ENCODE assay signal across 1 cellular context in genomic region chrX:44872817-44873414, GRCh38.
TF ChIP-seq lines count a peak whose summit lies in the region.

KDM6A (plus strand) TSS chrX:44873188; CDS start chrX:44873552, 364 bp downstream.

TF ChIP-seq in SK-N-SH, 30 proteins besides CTCF, POLR2A, EP300 and RAD21 (continued from another document):
- no peak for TF ChIP-seq REST (IDR thresholded peaks at IDR 0.05; ENCODE audit: low read depth, low read length)
- no peak for TF ChIP-seq EZH2phosphoT487 (IDR thresholded peaks at IDR 0.05; ENCODE audit: borderline replicate concordance, low read depth)
- no peak; the same call in 1 of the 2 replicates for TF ChIP-seq FOSL2 (IDR thresholded peaks at IDR 0.05; ENCODE audit: borderline replicate concordance, low read depth)
- peak; percentile 47; the same call in 1 of the 2 replicates for TF ChIP-seq RFX5 (IDR thresholded peaks at IDR 0.05; ENCODE audit: low read length)
- no peak for TF ChIP-seq JUND (IDR thresholded peaks at IDR 0.05)
- no peak for TF ChIP-seq NFIC (IDR thresholded peaks at IDR 0.05; ENCODE audit: borderline replicate concordance)
- TF ChIP-seq GATA2 (CRISPR knock-in tag; IDR thresholded peaks at IDR 0.05): no peak
- peak; percentile 76 for TF ChIP-seq GABPA (IDR thresholded peaks at IDR 0.05; ENCODE audit: low read depth)
- TF ChIP-seq, protein P1, sequence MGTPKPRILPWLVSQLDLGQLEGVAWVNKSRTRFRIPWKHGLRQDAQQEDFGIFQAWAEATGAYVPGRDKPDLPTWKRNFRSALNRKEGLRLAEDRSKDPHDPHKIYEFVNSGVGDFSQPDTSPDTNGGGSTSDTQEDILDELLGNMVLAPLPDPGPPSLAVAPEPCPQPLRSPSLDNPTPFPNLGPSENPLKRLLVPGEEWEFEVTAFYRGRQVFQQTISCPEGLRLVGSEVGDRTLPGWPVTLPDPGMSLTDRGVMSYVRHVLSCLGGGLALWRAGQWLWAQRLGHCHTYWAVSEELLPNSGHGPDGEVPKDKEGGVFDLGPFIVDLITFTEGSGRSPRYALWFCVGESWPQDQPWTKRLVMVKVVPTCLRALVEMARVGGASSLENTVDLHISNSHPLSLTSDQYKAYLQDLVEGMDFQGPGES (IDR thresholded peaks at IDR 0.05; ENCODE audit: low read depth, low read length): peak; percentile 56; the same call in 1 of the 2 replicates
- TF ChIP-seq MEF2A (IDR thresholded peaks at IDR 0.05; ENCODE audit: borderline replicate concordance, low read depth): no peak
- TF ChIP-seq ZBTB33 (IDR thresholded peaks at IDR 0.05; ENCODE audit: borderline replicate concordance, low read depth): 0 out of 2 replicates have a peak, but pooled peaks have one; percentile 38
- peak; percentile 91 for TF ChIP-seq CHD2 (IDR thresholded peaks at IDR 0.05; ENCODE audit: low read length, partially characterized antibody)
- no peak for TF ChIP-seq RCOR1 (IDR thresholded peaks at IDR 0.05; ENCODE audit: low read length)
- no peak for TF ChIP-seq SMC3 (IDR thresholded peaks at IDR 0.05; ENCODE audit: low read depth, low read length)
- TF ChIP-seq FOXJ3 (CRISPR knock-in tag; IDR thresholded peaks at IDR 0.05): 0 out of 2 replicates have a peak, but pooled peaks have one; percentile 43
- TF ChIP-seq POLR2AphosphoS5 (IDR thresholded peaks at IDR 0.05; ENCODE audit: low read depth, low read length): peak; percentile 66
- TF ChIP-seq ELF1 (IDR thresholded peaks at IDR 0.05): peak; percentile 54
